ENCODE assay signal across 9 cellular contexts in the genomic region with DNA sequence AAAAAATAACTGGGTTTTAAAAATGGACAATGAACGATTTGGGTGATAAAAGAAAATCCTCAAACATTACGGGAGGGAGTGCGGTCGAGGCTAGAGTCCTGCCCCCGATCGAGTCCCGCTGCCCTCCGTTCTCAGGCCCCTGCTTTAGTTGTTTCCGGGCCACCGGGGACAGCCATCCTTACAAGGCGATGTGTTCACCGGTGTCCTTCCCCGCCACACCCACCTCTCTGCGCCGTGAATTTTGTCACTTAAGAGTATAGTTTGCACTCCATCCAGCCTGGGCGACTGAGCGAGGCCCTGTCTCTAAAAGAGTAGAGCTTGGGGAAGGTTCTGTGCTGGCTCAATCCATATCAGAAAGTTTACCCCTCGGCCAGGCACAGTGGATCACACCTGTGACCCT. TPM values are rescaled to one million over a fixed set of nuclear protein-coding genes. Genes with fewer than 3 reads are reported as not detected.
DNase-seq lines count a peak whose midpoint lies in the region; ATAC-seq, FAIRE-seq and TF ChIP-seq lines count a peak whose summit lies in the region.
"Had no signal": no experiment of that assay in that cellular context is flagged by ENCODE, and none has a peak within 500 bp of the region (broad histone marks: within the 10 kb centered on the region; RNA-seq: fewer than 3 reads in every experiment).

No MANE protein-coding gene starts in this region.

- no peak for TF ChIP-seq RAD21 in HepG2 (CRISPR knock-in tag; IDR thresholded peaks at IDR 0.05)

- H3K79me2 ChIP-seq in HepG2 (ENCODE audit: insufficient read depth, low read length), result peaks cover 10% of the 10 kb centered on the region

- H3K27ac ChIP-seq in adrenal gland (peak overlapping the region; percentile 93 to 98 (median 97)), HepG2 (ENCODE audit: extremely low read length, insufficient read depth, low read length) (no peak overlapping the region), substantia nigra (ENCODE audit: low read depth, low read length, poor library complexity, severe bottlenecking) (peak overlapping the region; percentile 88)

- no peak overlapping the region for H3K9ac ChIP-seq in HepG2 (ENCODE audit: insufficient read depth, low read depth, low read length)

- peak overlapping the region; percentile 89; the same call in 1 of the 2 replicates for H3K4me2 ChIP-seq in HepG2 (ENCODE audit: low read depth, low read length)

- H3K4me1 Mint-ChIP-seq in T-helper 1 cell treated with Interleukin-12 subunit alpha and Interleukin-12 subunit beta and Interleukin-4 antibody, amounts not matched to agents 30 μg/mL and 1 μg/mL, for 36 hours (ENCODE audit: low read depth), result peaks cover 6% of the 10 kb centered on the region

- no peak for DNase-seq in T-helper 1 cell
- DNase-seq in adrenal gland, result peak in 3 of 7 donors; percentile 21 to 37 (median 35)
- DNase-seq in HepG2 (ENCODE audit: low spot score), result no peak
- DNase-seq in substantia nigra (lab: John Stamatoyannopoulos, UW), result no peak
- no peak for DNase-seq in OCI-M2 (lab: John Stamatoyannopoulos, UW; ENCODE audit: unreplicated experiment)
- no peak for DNase-seq in activated CD4-positive, CD25-positive, alpha-beta regulatory T cell treated with anti-CD3 and anti-CD28 coated beads, Interleukin-2, amount 50 U/mL, for 72 hours
- DNase-seq in central memory CD4-positive, alpha-beta T cell, result no peak
- DNase-seq: stimulated activated naive CD8-positive, alpha-beta T cell treated with anti-CD3 and anti-CD28 coated beads, Interleukin-15, amount 100 ng/mL, for 72 hours had no signal

- CTCF ChIA-PET in HepG2 (lab: Yijun Ruan, JAX; ENCODE audit: low intra/inter-chr PET ratio, low total read pairs), result no interaction called here

- FAIRE-seq in HepG2 (lab: Jason Lieb, UNC), result no peak

- H3K27me3 ChIP-seq in adrenal gland (no peaks in the 10 kb centered on the region), HepG2 (ENCODE audit: control insufficient read depth in 1 of 2, insufficient read depth in 2 of 2, low read length in 2 of 2) (peaks cover 0 to 2% of the 10 kb centered on the region in 2 experiments; a peak in 3 of 5 replicates)

- H2AFZ ChIP-seq in HepG2 (ENCODE audit: low read length), result no peak overlapping the region

- H3K4me1 ChIP-seq in adrenal gland (replicated peaks in 1 of 2) (peaks cover 21 to 43% of the 10 kb centered on the region in 2 donors), HepG2 (ENCODE audit: insufficient read depth, low read length) (peaks cover 24% of the 10 kb centered on the region)

- TF ChIP-seq CTCF in adrenal gland (IDR thresholded peaks at IDR 0.05) (no peak), HepG2 (CRISPR knock-in tag; IDR thresholded peaks at IDR 0.05) (no peak)

- H3K4me3 Mint-ChIP-seq in T-helper 1 cell treated with Interleukin-12 subunit alpha and Interleukin-12 subunit beta and Interleukin-4 antibody, amounts not matched to agents 30 μg/mL and 1 μg/mL, for 36 hours, result peak overlapping the region; percentile 14

- H4K20me1 ChIP-seq in HepG2 (ENCODE audit: insufficient read depth, low read length), result peaks cover 25% of the 10 kb centered on the region; the same call in 1 of the 2 replicates

- POLR2A ChIA-PET in HepG2 (lab: Yijun Ruan, JAX), result no interaction called here

- H3K36me3 ChIP-seq in adrenal gland (replicated peaks in 1 of 2), result peaks cover 0 to 6% of the 10 kb centered on the region in 2 donors
- peaks cover 1 to 5% of the 10 kb centered on the region in 2 experiments; a peak in 3 of 5 replicates for H3K36me3 ChIP-seq in HepG2 (replicated peaks in 1 of 2; ENCODE audit: control insufficient read depth in 1 of 2, insufficient read depth in 2 of 2, low read length in 2 of 2)

- no peak for TF ChIP-seq POLR2A in adrenal gland (IDR thresholded peaks at IDR 0.05)
- no peak for TF ChIP-seq POLR2A in HepG2 (IDR thresholded peaks at IDR 0.05; ENCODE audit: insufficient read depth in 1 of 2, low read depth in 2 of 2, low read length in 2 of 2)

- no TSS peak for BruUV-seq in HepG2 (replicated peaks; lab: Mats Ljungman, UMichigan)

- no peak for ATAC-seq in HepG2
- ATAC-seq: stimulated activated naive CD8-positive, alpha-beta T cell treated with anti-CD3 and anti-CD28 coated beads, Interleukin-15, amount 100 ng/mL, for 72 hours had no signal

- peak overlapping the region in 1 of 4 donors; percentile 91 for H3K4me3 ChIP-seq in adrenal gland
- H3K4me3 ChIP-seq in HepG2 (replicated peaks in 1 of 3; ENCODE audit: insufficient read depth in 1 of 3, low read depth in 2 of 3, low read length in 3 of 3), result no peak overlapping the region

- H3K27ac Mint-ChIP-seq in T-helper 1 cell treated with Interleukin-12 subunit alpha and Interleukin-12 subunit beta and Interleukin-4 antibody, amounts not matched to agents 30 μg/mL and 1 μg/mL, for 36 hours, result no peak overlapping the region

- intact Hi-C loops in adrenal gland (cut with DNase I), result no loop called here
- intact Hi-C loops in HepG2 (cut with micrococcal nuclease; ENCODE audit: unreplicated experiment), result loop anchor here (10.0 kb wide), 1 partner anchor 62 kb away; no protein-coding TSS in a partner anchor

- TF ChIP-seq EP300 in HepG2 (IDR thresholded peaks at IDR 0.05; ENCODE audit: low read depth in 2 of 2, low read length in 2 of 2) (no peak), HepG2 (CRISPR knock-in tag; IDR thresholded peaks at IDR 0.05; ENCODE audit: borderline replicate concordance) (no peak)

- H3K27me3 Mint-ChIP-seq in T-helper 1 cell treated with Interleukin-12 subunit alpha and Interleukin-12 subunit beta and Interleukin-4 antibody, amounts not matched to agents 30 μg/mL and 1 μg/mL, for 36 hours (ENCODE audit: low read depth), result no peaks in the 10 kb centered on the region
- H3K27me3 Mint-ChIP-seq: stimulated activated naive CD8-positive, alpha-beta T cell treated with anti-CD3 and anti-CD28 coated beads, Interleukin-15, amount 100 ng/mL, for 72 hours had no signal

- no peaks in the 10 kb centered on the region for H3K9me3 Mint-ChIP-seq in T-helper 1 cell treated with Interleukin-12 subunit alpha and Interleukin-12 subunit beta and Interleukin-4 antibody, amounts not matched to agents 30 μg/mL and 1 μg/mL, for 36 hours
- H3K9me3 Mint-ChIP-seq: stimulated activated naive CD8-positive, alpha-beta T cell treated with anti-CD3 and anti-CD28 coated beads, Interleukin-15, amount 100 ng/mL, for 72 hours had no signal

- H3K9me3 ChIP-seq in adrenal gland (replicated peaks in 1 of 3) (no peaks in the 10 kb centered on the region), HepG2 (ENCODE audit: low read length) (no peaks in the 10 kb centered on the region)

- 77 to 83% (median 80%) methylated on average over 13 to 18 of the region's 18 CpGs for whole genome bisulfite sequencing in adrenal gland, 4 donors
- 97% methylated on average over 18 of the region's 18 CpGs for WGBS in HepG2 (ENCODE audit: low lambda C conversion rate)

- in situ Hi-C loops in HepG2 (cut with HindIII; ENCODE audit: extremely low pct_ligation_motif_present, low pct_unique_long_range_greater_than_20kb), result no loop called here

- H3K36me3 Mint-ChIP-seq in T-helper 1 cell treated with Interleukin-12 subunit alpha and Interleukin-12 subunit beta and Interleukin-4 antibody, amounts not matched to agents 30 μg/mL and 1 μg/mL, for 36 hours (ENCODE audit: low read depth), result no peaks in the 10 kb centered on the region

RNA-seq across cellular contexts. Expression of gene ULK1, which starts 2.9 kb away (rescaled TPM):
- 10 to 100 TPM; 26.6 to 82.1 (median 29.9) TPM for total RNA-seq in adrenal gland
- polyA plus RNA-seq in adrenal gland, result 100 to 1,000 TPM in 1 of 3 donors, 10 to 100 TPM in 1, 1 to 10 TPM in 1; 2.9 to 123 (median 54.0) TPM
- total RNA-seq in HepG2 (2016; rRNA removed; fragmentation: Illumina TruSeq; extraction: Trizol), result 1.7 and 2.8 TPM in 2 replicates
- 1.9 and 2.4 TPM in 2 replicates for total RNA-seq in HepG2 (2016; cell fraction: cytosol; rRNA removed; fragmentation: Illumina TruSeq; extraction: Trizol; ENCODE audit: low read depth)
- total RNA-seq in HepG2 (2016; cell fraction: insoluble cytoplasmic fraction; rRNA removed; fragmentation: Illumina TruSeq; extraction: Trizol), result 1.6 and 3.3 TPM in 2 replicates
- total RNA-seq in HepG2 (2016; cell fraction: membrane; rRNA removed; fragmentation: Illumina TruSeq; extraction: Trizol), result 1.7 and 2.8 TPM in 2 replicates
- total RNA-seq in HepG2 (2016; cell fraction: nucleus; rRNA removed; fragmentation: Illumina TruSeq; extraction: Trizol), result 4.9 and 6.0 TPM in 2 replicates
- polyA plus RNA-seq in HepG2 (2011; rRNA removed), result 10.1 and 13.9 TPM in 2 replicates
- 2.2 and 3.2 TPM in 2 replicates for polyA plus RNA-seq in HepG2 (2011; cell fraction: cytosol; rRNA removed)
- 132 and 157 TPM in 2 replicates for polyA plus RNA-seq in HepG2 (2011; cell fraction: nucleus; rRNA removed)
- 16.0 and 35.4 TPM in 2 replicates for polyA plus RNA-seq in HepG2 (2012)
- polyA plus RNA-seq in HepG2 (2016; cell fraction: cytosol; fragmentation: Illumina TruSeq; extraction: Trizol; ENCODE audit: low read depth), result 0.21 and 0.24 TPM in 2 replicates
- 3.6 and 5.0 TPM in 2 replicates for polyA plus RNA-seq in HepG2 (2016; cell fraction: insoluble cytoplasmic fraction; fragmentation: Illumina TruSeq; extraction: Trizol; ENCODE audit: low read depth)
- polyA plus RNA-seq in HepG2 (2016; cell fraction: membrane; fragmentation: Illumina TruSeq; extraction: Trizol; ENCODE audit: low read depth), result 0.60 and 0.72 TPM in 2 replicates
- 27.6 and 31.1 TPM in 2 replicates for polyA plus RNA-seq in HepG2 (2016; cell fraction: nucleus; fragmentation: Illumina TruSeq; extraction: Trizol; ENCODE audit: insufficient read depth, low read depth)
- polyA minus RNA-seq in HepG2 (2011; rRNA and poly(A)+ RNA removed; ENCODE audit: low replicate concordance), result 11.3 and 13.5 TPM in 2 replicates
- 7.8 and 10.2 TPM in 2 replicates for polyA minus RNA-seq in HepG2 (2011; cell fraction: cytosol; rRNA and poly(A)+ RNA removed)
- 15.5 and 17.8 TPM in 2 replicates for polyA minus RNA-seq in HepG2 (2011; cell fraction: nucleus; rRNA and poly(A)+ RNA removed)

RNA-seq across cellular contexts. Expression of gene PUS1, which starts 31.8 kb away (rescaled TPM):
- total RNA-seq in adrenal gland (10 to 100 TPM in 7 of 8 donors, 1 to 10 TPM in 1; 10.0 to 46.5 (median 24.5) TPM), HepG2 (2016; rRNA removed; fragmentation: Illumina TruSeq; extraction: Trizol) (23.5 and 24.7 TPM in 2 replicates)
- polyA plus RNA-seq in adrenal gland (10 to 100 TPM; 11.7 to 57.4 (median 56.0) TPM), HepG2 (2011; rRNA removed) (19.2 and 28.3 TPM in 2 replicates)
- 6.6 and 7.1 TPM in 2 replicates for total RNA-seq in HepG2 (2016; cell fraction: cytosol; rRNA removed; fragmentation: Illumina TruSeq; extraction: Trizol; ENCODE audit: low read depth)
- total RNA-seq in HepG2 (2016; cell fraction: insoluble cytoplasmic fraction; rRNA removed; fragmentation: Illumina TruSeq; extraction: Trizol), result 21.9 and 25.6 TPM in 2 replicates
- total RNA-seq in HepG2 (2016; cell fraction: membrane; rRNA removed; fragmentation: Illumina TruSeq; extraction: Trizol), result 11.7 and 15.8 TPM in 2 replicates
- total RNA-seq in HepG2 (2016; cell fraction: nucleus; rRNA removed; fragmentation: Illumina TruSeq; extraction: Trizol), result 22.3 and 22.5 TPM in 2 replicates
- polyA plus RNA-seq in HepG2 (2011; cell fraction: cytosol; rRNA removed), result 18.9 and 22.1 TPM in 2 replicates
- polyA plus RNA-seq in HepG2 (2011; cell fraction: nucleus; rRNA removed), result 51.5 and 61.7 TPM in 2 replicates
- polyA plus RNA-seq in HepG2 (2012), result 16.6 and 23.7 TPM in 2 replicates
- 6.6 and 8.0 TPM in 2 replicates for polyA plus RNA-seq in HepG2 (2016; cell fraction: cytosol; fragmentation: Illumina TruSeq; extraction: Trizol; ENCODE audit: low read depth)
- 37.8 and 38.4 TPM in 2 replicates for polyA plus RNA-seq in HepG2 (2016; cell fraction: insoluble cytoplasmic fraction; fragmentation: Illumina TruSeq; extraction: Trizol; ENCODE audit: low read depth)
- polyA plus RNA-seq in HepG2 (2016; cell fraction: membrane; fragmentation: Illumina TruSeq; extraction: Trizol; ENCODE audit: low read depth), result 14.2 and 18.7 TPM in 2 replicates
- polyA plus RNA-seq in HepG2 (2016; cell fraction: nucleus; fragmentation: Illumina TruSeq; extraction: Trizol; ENCODE audit: insufficient read depth, low read depth), result 70.5 and 72.7 TPM in 2 replicates
- 26.1 and 71.1 TPM in 2 replicates for polyA minus RNA-seq in HepG2 (2011; rRNA and poly(A)+ RNA removed; ENCODE audit: low replicate concordance)
- 10.4 and 12.3 TPM in 2 replicates for polyA minus RNA-seq in HepG2 (2011; cell fraction: cytosol; rRNA and poly(A)+ RNA removed)
- polyA minus RNA-seq in HepG2 (2011; cell fraction: nucleus; rRNA and poly(A)+ RNA removed), result 31.2 and 34.2 TPM in 2 replicates

RNA-seq across cellular contexts. Expression of gene EP400, which starts 52.5 kb away (rescaled TPM):
- total RNA-seq in adrenal gland, result 10 to 100 TPM; 14.5 to 42.4 (median 29.5) TPM
- 10 to 100 TPM; 22.5 to 43.2 (median 28.6) TPM for polyA plus RNA-seq in adrenal gland
- 5.0 and 8.4 TPM in 2 replicates for total RNA-seq in HepG2 (2016; rRNA removed; fragmentation: Illumina TruSeq; extraction: Trizol)
- total RNA-seq in HepG2 (2016; cell fraction: cytosol; rRNA removed; fragmentation: Illumina TruSeq; extraction: Trizol; ENCODE audit: low read depth), result 4.7 TPM in 2 replicates
- total RNA-seq in HepG2 (2016; cell fraction: insoluble cytoplasmic fraction; rRNA removed; fragmentation: Illumina TruSeq; extraction: Trizol), result 3.7 and 7.0 TPM in 2 replicates
- total RNA-seq in HepG2 (2016; cell fraction: membrane; rRNA removed; fragmentation: Illumina TruSeq; extraction: Trizol), result 6.0 and 6.1 TPM in 2 replicates
- 13.3 and 16.0 TPM in 2 replicates for total RNA-seq in HepG2 (2016; cell fraction: nucleus; rRNA removed; fragmentation: Illumina TruSeq; extraction: Trizol)
- 4.2 and 4.9 TPM in 2 replicates for polyA plus RNA-seq in HepG2 (2011; rRNA removed)
- 2.4 and 3.4 TPM in 2 replicates for polyA plus RNA-seq in HepG2 (2011; cell fraction: cytosol; rRNA removed)
- 23.5 and 23.6 TPM in 2 replicates for polyA plus RNA-seq in HepG2 (2011; cell fraction: nucleus; rRNA removed)
- 16.1 and 16.9 TPM in 2 replicates for polyA plus RNA-seq in HepG2 (2012)
- 1.1 TPM in 2 replicates for polyA plus RNA-seq in HepG2 (2016; cell fraction: cytosol; fragmentation: Illumina TruSeq; extraction: Trizol; ENCODE audit: low read depth)
- polyA plus RNA-seq in HepG2 (2016; cell fraction: insoluble cytoplasmic fraction; fragmentation: Illumina TruSeq; extraction: Trizol; ENCODE audit: low read depth), result 11.0 and 15.9 TPM in 2 replicates
- 2.6 and 2.7 TPM in 2 replicates for polyA plus RNA-seq in HepG2 (2016; cell fraction: membrane; fragmentation: Illumina TruSeq; extraction: Trizol; ENCODE audit: low read depth)
- 43.2 and 47.1 TPM in 2 replicates for polyA plus RNA-seq in HepG2 (2016; cell fraction: nucleus; fragmentation: Illumina TruSeq; extraction: Trizol; ENCODE audit: insufficient read depth, low read depth)
- 7.5 and 11.1 TPM in 2 replicates for polyA minus RNA-seq in HepG2 (2011; rRNA and poly(A)+ RNA removed; ENCODE audit: low replicate concordance)
- 7.5 and 8.3 TPM in 2 replicates for polyA minus RNA-seq in HepG2 (2011; cell fraction: cytosol; rRNA and poly(A)+ RNA removed)
- polyA minus RNA-seq in HepG2 (2011; cell fraction: nucleus; rRNA and poly(A)+ RNA removed), result 16.2 and 18.8 TPM in 2 replicates
